In genomic region chr2:148569221-148569620, GRCh38 we compare ENCODE assay signal across 27 cellular contexts.
DNase-seq lines count a peak whose midpoint lies in the region; ATAC-seq, FAIRE-seq and TF ChIP-seq lines count a peak whose summit lies in the region.
"Had no signal": no experiment of that assay in that cellular context is flagged by ENCODE, and none has a peak within 500 bp of the region (broad histone marks: within the 10 kb centered on the region; RNA-seq: fewer than 3 reads in every experiment).

No MANE protein-coding gene starts in this region.

- no peak for TF ChIP-seq EP300 in A549 (IDR thresholded peaks at IDR 0.05)

- H3K4me1 ChIP-seq in A549 (no peaks in the 10 kb centered on the region), endodermal cell (ENCODE audit: control insufficient read depth, insufficient read depth, low read length) (no peaks in the 10 kb centered on the region)
- H3K4me1 ChIP-seq: BE2C had no signal

- no peak overlapping the region for H3K27ac Mint-ChIP-seq in activated T-cell treated with anti-CD3 and anti-CD28 coated beads, Interleukin-2, amount 50 U/mL, for 72 hours
- H3K27ac Mint-ChIP-seq in endodermal cell: no peak overlapping the region
- no peak overlapping the region for H3K27ac Mint-ChIP-seq in osteocyte (ENCODE audit: unreplicated experiment)
- H3K27ac Mint-ChIP-seq: CD4-positive, alpha-beta T cell had no signal

- CTCF ChIA-PET in A549 (lab: Yijun Ruan, JAX): no interaction called here

- no peaks in the 10 kb centered on the region for H3K36me3 ChIP-seq in endodermal cell (ENCODE audit: control insufficient read depth, insufficient read depth, low read length)
- H3K36me3 ChIP-seq: BE2C; BLaER1 treated with 17β-estradiol and CSF1 and Interleukin-3, amounts not matched to agents 10 nM and 100 nM had no signal

- no peak overlapping the region for H3K9ac ChIP-seq in endodermal cell (ENCODE audit: extremely low read depth, low read length, poor library complexity, severe bottlenecking)
- H3K9ac ChIP-seq: BLaER1 treated with 17β-estradiol and CSF1 and Interleukin-3, amounts not matched to agents 10 nM and 100 nM had no signal

- WGBS in A549 (ENCODE audit: missing lambda C conversion rate): 59% methylated on average over 8 of the region's 8 CpGs
- 94 to 98% methylated on average over 5 to 8 of the region's 8 CpGs for WGBS in endodermal cell (ENCODE audit: insufficient coverage in 1 of 2, insufficient read length in 1 of 2), 2 experiments

- ATAC-seq in activated T-cell treated with anti-CD3 and anti-CD28 coated beads, Interleukin-2, amount 50 U/mL, for 72 hours (replicated peaks in 1 of 2): peak; percentile 12 to 33
- ATAC-seq in A549: no peak
- ATAC-seq: GM12878 had no signal

- H3K9me3 ChIP-seq in A549: no peaks in the 10 kb centered on the region
- no peaks in the 10 kb centered on the region for H3K9me3 ChIP-seq in endodermal cell (ENCODE audit: control insufficient read depth, low read length)
- H3K9me3 ChIP-seq: BE2C; BLaER1 treated with 17β-estradiol and CSF1 and Interleukin-3, amounts not matched to agents 10 nM and 100 nM had no signal

- H3K4me1 Mint-ChIP-seq in activated T-cell treated with anti-CD3 and anti-CD28 coated beads, Interleukin-2, amount 50 U/mL, for 72 hours (ENCODE audit: low read depth): peaks cover 29% of the 10 kb centered on the region
- peaks cover 13% of the 10 kb centered on the region for H3K4me1 Mint-ChIP-seq in endodermal cell
- H3K4me1 Mint-ChIP-seq in osteocyte (ENCODE audit: unreplicated experiment): no peaks in the 10 kb centered on the region

- no peak for DNase-seq in activated T-cell treated with anti-CD3 and anti-CD28 coated beads, Interleukin-2, amount 50 U/mL, for 72 hours
- no peak for DNase-seq in activated T-cell treated with anti-CD3 and anti-CD28 coated beads, Interleukin-2, amount 50 U/mL, for 1 hour
- no peak for DNase-seq in A549 (ENCODE audit: low read depth in 1 of 2, low spot score in 1 of 2)
- peak; percentile 31 for DNase-seq in endodermal cell
- DNase-seq in osteocyte (ENCODE audit: extremely low spot score, unreplicated experiment): peak; percentile 70
- no peak for DNase-seq in H54 (ENCODE audit: insufficient read length, low spot score)
- no peak for DNase-seq in HuH-7 (ENCODE audit: low spot score)
- no peak for DNase-seq in amniotic stem cell (lab: John Stamatoyannopoulos, UW)
- DNase-seq: ACHN; AML-193; BE2C; CD4-positive, alpha-beta T cell; DMS 273 treated with DMSO at 0.1 percent for 48 hours; DMS79; EL; GDM1; GOT3; H7; HCEC 1CT had no signal

- no peaks in the 10 kb centered on the region for H3K36me3 Mint-ChIP-seq in activated T-cell treated with anti-CD3 and anti-CD28 coated beads, Interleukin-2, amount 50 U/mL, for 72 hours (ENCODE audit: insufficient read depth in 2 of 2)
- no peaks in the 10 kb centered on the region for H3K36me3 Mint-ChIP-seq in endodermal cell (ENCODE audit: low read depth)
- no peaks in the 10 kb centered on the region for H3K36me3 Mint-ChIP-seq in osteocyte (ENCODE audit: unreplicated experiment)
- H3K36me3 Mint-ChIP-seq: CD14-positive monocyte; CD8-positive, alpha-beta memory T cell had no signal

- no peak for TF ChIP-seq RAD21 in A549 (conservative IDR thresholded peaks at IDR 0.05 in 1 of 2, IDR thresholded peaks at IDR 0.05 in 1 of 2)

- POLR2A ChIA-PET in A549 (lab: Yijun Ruan, JAX): no interaction called here

- peaks cover 14% of the 10 kb centered on the region for H3K27me3 Mint-ChIP-seq in activated T-cell treated with anti-CD3 and anti-CD28 coated beads, Interleukin-2, amount 50 U/mL, for 72 hours (ENCODE audit: low read depth)
- H3K27me3 Mint-ChIP-seq in endodermal cell (ENCODE audit: insufficient read depth) (peaks cover 93% of the 10 kb centered on the region), osteocyte (ENCODE audit: unreplicated experiment) (peaks cover 5% of the 10 kb centered on the region)
- H3K27me3 Mint-ChIP-seq: CD4-positive, alpha-beta T cell had no signal

- no peak overlapping the region for H3K4me3 Mint-ChIP-seq in activated T-cell treated with anti-CD3 and anti-CD28 coated beads, Interleukin-2, amount 50 U/mL, for 72 hours
- no peak overlapping the region for H3K4me3 Mint-ChIP-seq in endodermal cell
- no peak overlapping the region for H3K4me3 Mint-ChIP-seq in osteocyte (ENCODE audit: unreplicated experiment)
- H3K4me3 Mint-ChIP-seq: CD14-positive monocyte; CD4-positive, alpha-beta T cell had no signal

- H3K4me2 ChIP-seq in A549: no peak overlapping the region
- H3K4me2 ChIP-seq: BLaER1 treated with 17β-estradiol and CSF1 and Interleukin-3, amounts not matched to agents 10 nM and 100 nM had no signal

- H3K27me3 ChIP-seq in endodermal cell (ENCODE audit: control insufficient read depth, insufficient read depth, low read length, poor library complexity, severe bottlenecking): peaks cover 88% of the 10 kb centered on the region
- H3K27me3 ChIP-seq: BE2C; BLaER1 treated with 17β-estradiol and CSF1 and Interleukin-3, amounts not matched to agents 10 nM and 100 nM had no signal

- FAIRE-seq in A549 (lab: Jason Lieb, UNC) (no peak), H54 (lab: Jason Lieb, UNC) (no peak)
- FAIRE-seq: A204.1, D721Med, GM18507 had no signal

- TF ChIP-seq CTCF in A549 (IDR thresholded peaks at IDR 0.05) (no peak), endodermal cell (conservative IDR thresholded peaks at IDR 0.05) (no peak), osteocyte (IDR thresholded peaks at IDR 0.05) (no peak)

- H3K4me3 ChIP-seq in A549 (no peak overlapping the region), endodermal cell (ENCODE audit: low read length) (no peak overlapping the region)
- H3K4me3 ChIP-seq: BLaER1 treated with 17β-estradiol and CSF1 and Interleukin-3, amounts not matched to agents 10 nM and 100 nM; GM12878 had no signal

- H3K27ac ChIP-seq in A549 (no peak overlapping the region), endodermal cell (ENCODE audit: low read depth, low read length) (no peak overlapping the region)
- H3K27ac ChIP-seq: 22Rv1; BLaER1 treated with 17β-estradiol and CSF1 and Interleukin-3, amounts not matched to agents 10 nM and 100 nM had no signal

- 0 out of 2 replicates have a peak, but pooled peaks have one; percentile 11 for TF ChIP-seq POLR2A in A549 (IDR thresholded peaks at IDR 0.05; ENCODE audit: low read length)
- TF ChIP-seq POLR2A in H54 (IDR thresholded peaks at IDR 0.05; ENCODE audit: low read depth, low read length): no peak

- peaks cover 0 to 3% of the 10 kb centered on the region in 2 donors for H3K9me3 Mint-ChIP-seq in activated T-cell treated with anti-CD3 and anti-CD28 coated beads, Interleukin-2, amount 50 U/mL, for 72 hours
- peaks cover 6% of the 10 kb centered on the region for H3K9me3 Mint-ChIP-seq in endodermal cell
- H3K9me3 Mint-ChIP-seq in osteocyte (ENCODE audit: unreplicated experiment): no peaks in the 10 kb centered on the region
- H3K9me3 Mint-ChIP-seq: CD14-positive monocyte; CD4-positive, alpha-beta T cell; CD8-positive, alpha-beta memory T cell had no signal

TF ChIP-seq in A549, 52 proteins besides CTCF, POLR2A, EP300 and RAD21:
- TF ChIP-seq ATOH8 (CRISPR knock-in tag; IDR thresholded peaks at IDR 0.05; ENCODE audit: low read depth) (no peak), SMC3 (IDR thresholded peaks at IDR 0.05) (no peak), E2F6 (IDR thresholded peaks at IDR 0.05; ENCODE audit: borderline replicate concordance, low read depth) (no peak), EHF (CRISPR knock-in tag; IDR thresholded peaks at IDR 0.05) (no peak), RFX5 (IDR thresholded peaks at IDR 0.05) (no peak), MAX (IDR thresholded peaks at IDR 0.05) (no peak), JUNB (IDR thresholded peaks at IDR 0.05) (no peak), HOXB5 (CRISPR knock-in tag; IDR thresholded peaks at IDR 0.05) (no peak), PHF8 (IDR thresholded peaks at IDR 0.05; ENCODE audit: borderline replicate concordance, low read depth) (no peak), CBX8 (IDR thresholded peaks at IDR 0.05) (no peak), HOXB13 (CRISPR knock-in tag; IDR thresholded peaks at IDR 0.05; ENCODE audit: low read depth) (no peak), CEBPB (IDR thresholded peaks at IDR 0.05) (no peak), TP53 (CRISPR knock-in tag; IDR thresholded peaks at IDR 0.05) (no peak), FOSB (CRISPR knock-in tag; IDR thresholded peaks at IDR 0.05) (no peak), USF2 (IDR thresholded peaks at IDR 0.05) (no peak)
- TF ChIP-seq, protein P1, sequence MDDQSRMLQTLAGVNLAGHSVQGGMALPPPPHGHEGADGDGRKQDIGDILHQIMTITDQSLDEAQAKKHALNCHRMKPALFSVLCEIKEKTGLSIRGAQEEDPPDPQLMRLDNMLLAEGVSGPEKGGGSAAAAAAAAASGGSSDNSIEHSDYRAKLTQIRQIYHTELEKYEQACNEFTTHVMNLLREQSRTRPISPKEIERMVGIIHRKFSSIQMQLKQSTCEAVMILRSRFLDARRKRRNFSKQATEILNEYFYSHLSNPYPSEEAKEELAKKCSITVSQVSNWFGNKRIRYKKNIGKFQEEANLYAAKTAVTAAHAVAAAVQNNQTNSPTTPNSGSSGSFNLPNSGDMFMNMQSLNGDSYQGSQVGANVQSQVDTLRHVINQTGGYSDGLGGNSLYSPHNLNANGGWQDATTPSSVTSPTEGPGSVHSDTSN (IDR thresholded peaks at IDR 0.05): no peak

Comparison
In these comparisons a context has a peak if more than half of its experiments do, and no peak if none do; other contexts are left out.
1. ATAC-seq: peak in activated T-cell treated with anti-CD3 and anti-CD28 coated beads, Interleukin-2, amount 50 U/mL, for 72 hours (2 of 2); none in A549 (0 of 2).
2. DNase-seq: peak in endodermal cell (single experiment) and osteocyte (single experiment); none in activated T-cell treated with anti-CD3 and anti-CD28 coated beads, Interleukin-2, amount 50 U/mL, for 72 hours (0 of 2), activated T-cell treated with anti-CD3 and anti-CD28 coated beads, Interleukin-2, amount 50 U/mL, for 1 hour (single experiment), A549 (0 of 2), H54 (single experiment), HuH-7 (single experiment) and amniotic stem cell (single experiment).